ENCODE assay signal across 1 cellular context in genomic region chr14:95424533-95424932, GRCh38.
TF ChIP-seq lines count a peak whose summit lies in the region.

No MANE protein-coding gene starts in this region.

TF ChIP-seq in K562, 482 proteins besides CTCF, POLR2A, EP300 and RAD21 (continued from another document):
- TF ChIP-seq ZHX1 (conservative IDR thresholded peaks at IDR 0.05; ENCODE audit: low read length) (no peak), E2F1 (CRISPR knock-in tag; IDR thresholded peaks at IDR 0.05) (no peak)
- TF ChIP-seq, protein P1, sequence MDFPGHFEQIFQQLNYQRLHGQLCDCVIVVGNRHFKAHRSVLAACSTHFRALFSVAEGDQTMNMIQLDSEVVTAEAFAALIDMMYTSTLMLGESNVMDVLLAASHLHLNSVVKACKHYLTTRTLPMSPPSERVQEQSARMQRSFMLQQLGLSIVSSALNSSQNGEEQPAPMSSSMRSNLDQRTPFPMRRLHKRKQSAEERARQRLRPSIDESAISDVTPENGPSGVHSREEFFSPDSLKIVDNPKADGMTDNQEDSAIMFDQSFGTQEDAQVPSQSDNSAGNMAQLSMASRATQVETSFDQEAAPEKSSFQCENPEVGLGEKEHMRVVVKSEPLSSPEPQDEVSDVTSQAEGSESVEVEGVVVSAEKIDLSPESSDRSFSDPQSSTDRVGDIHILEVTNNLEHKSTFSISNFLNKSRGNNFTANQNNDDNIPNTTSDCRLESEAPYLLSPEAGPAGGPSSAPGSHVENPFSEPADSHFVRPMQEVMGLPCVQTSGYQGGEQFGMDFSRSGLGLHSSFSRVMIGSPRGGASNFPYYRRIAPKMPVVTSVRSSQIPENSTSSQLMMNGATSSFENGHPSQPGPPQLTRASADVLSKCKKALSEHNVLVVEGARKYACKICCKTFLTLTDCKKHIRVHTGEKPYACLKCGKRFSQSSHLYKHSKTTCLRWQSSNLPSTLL (IDR thresholded peaks at IDR 0.05), result no peak
